In the genomic region with DNA sequence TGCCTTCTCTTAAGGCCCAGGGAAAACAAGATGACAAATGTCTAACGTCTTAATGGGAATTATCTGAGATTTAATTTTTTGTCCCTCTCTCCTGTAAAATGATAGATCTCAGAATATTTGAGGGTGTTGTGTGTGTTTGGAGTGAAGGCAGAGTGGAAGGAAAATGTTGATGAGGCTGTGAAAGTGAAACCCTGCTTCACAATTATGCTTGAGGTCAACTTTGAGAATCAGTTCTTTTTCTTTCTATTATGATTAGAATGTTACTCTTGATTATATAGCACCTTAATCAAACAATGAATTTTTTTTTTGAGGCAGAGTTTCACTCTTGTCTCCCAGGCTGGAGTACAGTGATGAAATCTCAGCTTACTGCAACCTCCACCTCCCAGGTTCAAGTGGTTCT, we compare ENCODE assay signal across 19 cellular contexts.
"Had no signal": no experiment of that assay in that cellular context is flagged by ENCODE, and none has a peak within 500 bp of the region (broad histone marks: within the 10 kb centered on the region; RNA-seq: fewer than 3 reads in every experiment).

No MANE protein-coding gene starts in this region.

- H2AFZ ChIP-seq: neural progenitor cell had no signal

- DNase-seq: activated CD4-positive, alpha-beta memory T cell treated with anti-CD3 and anti-CD28 coated beads, Interleukin-2, amount 10 ng/mL, durations not matched to agents 7 days and 5 days; activated CD4-positive, alpha-beta T cell treated with anti-CD3 and anti-CD28 coated beads, Interleukin-2, amount 10 ng/mL, durations not matched to agents 24 days and 14 days; activated effector memory CD4-positive, alpha-beta T cell treated with Interleukin-2 at 50 U/mL for 16 hours; activated naive CD4-positive, alpha-beta T cell treated with anti-CD3 and anti-CD28 coated beads, Interleukin-2, amount 10 ng/mL, durations not matched to agents 7 days and 5 days; activated T-cell treated with anti-CD3 and anti-CD28 coated beads, Interleukin-2, amount 50 U/mL, for 72 hours; amygdala; cerebellar nuclear complex; heart left ventricle; left ventricle myocardium superior; mammary epithelial cell; naive thymus-derived CD8-positive, alpha-beta T cell; sigmoid colon; stimulated activated CD4-positive, alpha-beta T cell treated with anti-CD3 and anti-CD28 coated beads, Interleukin-15, amount 100 ng/mL, for 24 hours; upper lobe of left lung had no signal

- H3K27me3 ChIP-seq: sigmoid colon, upper lobe of left lung had no signal

- ATAC-seq: activated CD4-positive, CD25-positive, alpha-beta regulatory T cell treated with anti-CD3 and anti-CD28 coated beads, Interleukin-2, amount 50 U/mL, for 24 hours; activated T-cell treated with anti-CD3 and anti-CD28 coated beads, Interleukin-2, amount 50 U/mL, for 72 hours; heart left ventricle; left ventricle myocardium superior; naive thymus-derived CD8-positive, alpha-beta T cell; stimulated activated memory B cell treated with anti-CD40 and anti-IgM and Interleukin-4, amounts not matched to agents 10 μg/mL and 1 μg/mL and 100 μg/mL, for 72 hours had no signal

- H3K9ac ChIP-seq: neural progenitor cell had no signal

- H3K4me2 ChIP-seq: neural progenitor cell, smooth muscle cell had no signal

- H3K27ac ChIP-seq: epithelial cell of prostate, heart left ventricle, neural progenitor cell, sigmoid colon, upper lobe of left lung had no signal

- H3K4me3 ChIP-seq: heart left ventricle, neural progenitor cell, sigmoid colon, smooth muscle cell, upper lobe of left lung had no signal

- H3K36me3 ChIP-seq: heart left ventricle, neural progenitor cell, sigmoid colon, upper lobe of left lung had no signal

- H3K4me1 ChIP-seq: neural progenitor cell had no signal
